In the genomic region with DNA sequence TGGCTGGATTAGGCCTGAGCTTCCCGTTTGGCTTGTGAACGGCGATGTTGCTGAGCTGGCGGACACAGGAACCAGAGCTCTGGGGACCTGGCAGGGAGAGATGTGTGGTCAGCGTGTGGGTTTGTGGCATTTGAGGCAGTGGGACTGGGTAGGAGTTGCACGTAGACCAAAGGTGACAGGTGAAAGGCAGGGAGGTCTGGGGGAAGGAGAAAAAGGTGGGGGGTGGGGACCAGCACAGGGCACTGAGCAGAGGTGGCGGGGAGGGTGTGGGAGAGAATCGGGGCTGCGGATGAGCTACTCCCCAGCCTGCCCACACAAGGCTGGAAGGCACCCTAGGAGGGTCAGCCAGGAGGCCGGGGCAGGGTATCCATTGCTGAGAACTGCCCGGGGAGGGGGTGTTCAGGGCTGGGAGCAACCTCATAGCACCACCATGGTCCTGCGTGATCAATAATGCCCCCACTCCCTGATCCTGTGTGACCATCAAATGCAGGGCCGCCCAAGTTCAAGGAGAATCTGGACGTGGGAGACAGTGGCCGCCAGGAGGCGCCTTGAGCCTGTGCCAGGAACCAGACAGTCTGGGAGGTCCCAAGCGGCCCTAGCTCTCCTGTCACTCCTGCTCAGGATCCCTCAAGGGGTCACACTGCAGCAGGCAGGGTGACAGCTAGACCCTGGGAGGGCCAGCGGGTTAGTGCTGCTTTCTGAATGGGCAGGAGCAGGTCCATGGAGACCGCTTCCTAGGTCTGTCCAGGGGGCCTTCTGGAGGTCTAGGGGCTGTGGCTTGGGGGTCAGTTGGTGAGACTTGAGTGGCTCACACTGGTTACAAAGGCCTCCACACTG, we compare ENCODE assay signal across 8 cellular contexts. TPM values are rescaled to one million over a fixed set of nuclear protein-coding genes. Genes with fewer than 3 reads are reported as not detected.
A peak's percentile ranks its signal among the peaks of the same experiment; 100 is the strongest.
DNase-seq lines count a peak whose midpoint lies in the region; ATAC-seq and TF ChIP-seq lines count a peak whose summit lies in the region.

No MANE protein-coding gene starts in this region.

- H3K4me1 ChIP-seq in right lobe of liver (no peaks in the 10 kb centered on the region), thoracic aorta (ENCODE audit: control insufficient read depth in 1 of 2, low read depth in 2 of 2) (no peaks in the 10 kb centered on the region)

- TF ChIP-seq POLR2A in right lobe of liver (IDR thresholded peaks at IDR 0.05), result no peak

- intact Hi-C loops in right lobe of liver (cut with DNase I), result no loop called here

- H3K4me3 ChIP-seq in right lobe of liver (no peak overlapping the region), thoracic aorta (no peak overlapping the region)

- TF ChIP-seq CTCF in right lobe of liver (IDR thresholded peaks at IDR 0.05) (peak; percentile 58 to 67 (median 62)), thoracic aorta (IDR thresholded peaks at IDR 0.05) (peak; percentile 79)

- WGBS in right lobe of liver (ENCODE audit: insufficient coverage, low coverage, low lambda C conversion rate, missing lambda C conversion rate), result 30% methylated on average over 13 of the region's 19 CpGs

- ATAC-seq in right lobe of liver (peak; percentile 53 to 67 (median 64)), thoracic aorta (ENCODE audit: insufficient number of reproducible peaks, low FRiP score, low read depth) (no peak), GM19395 (IDR thresholded peaks at IDR 0.05; ENCODE audit: unreplicated experiment) (no peak), GM18519 (IDR thresholded peaks at IDR 0.05; ENCODE audit: low FRiP score, unreplicated experiment) (no peak)

- peak overlapping the region; percentile 16 for H3K27ac ChIP-seq in KOPT-K1 (ENCODE audit: low read depth, low read length, poor library complexity, severe bottlenecking)
- no peak overlapping the region for H3K27ac ChIP-seq in right lobe of liver
- no peak overlapping the region for H3K27ac ChIP-seq in thoracic aorta

- H3K27me3 ChIP-seq in right lobe of liver (no peaks in the 10 kb centered on the region), thoracic aorta (replicated peaks; ENCODE audit: insufficient read depth) (no peaks in the 10 kb centered on the region)

- H3K9me3 ChIP-seq in KOPT-K1 (ENCODE audit: insufficient read depth, low read length, poor library complexity, severe bottlenecking) (no peaks in the 10 kb centered on the region), right lobe of liver (no peaks in the 10 kb centered on the region), thoracic aorta (no peaks in the 10 kb centered on the region)

- peak; percentile 50 for DNase-seq in DMS153 (lab: John Stamatoyannopoulos, UW)
- DNase-seq in SW480 (ENCODE audit: low spot score), result peak; percentile 68
- DNase-seq in cerebellar cortex (ENCODE audit: low spot score), result peak; percentile 69
- peak in 2 of 3 donors; percentile 66 to 69 for DNase-seq in right lobe of liver
- no peak for DNase-seq in thoracic aorta (ENCODE audit: low spot score)

- peaks cover under 1% of the 10 kb centered on the region; the same call in 1 of the 2 replicates for H3K36me3 ChIP-seq in KOPT-K1 (ENCODE audit: insufficient read depth, low read length)
- no peaks in the 10 kb centered on the region for H3K36me3 ChIP-seq in right lobe of liver
- no peaks in the 10 kb centered on the region for H3K36me3 ChIP-seq in thoracic aorta

RNA-seq across cellular contexts. Expression of a gene that starts 12.8 kb away (rescaled TPM):
- 100 to 1,000 TPM in 3 of 6 experiments, 10 to 100 TPM in 3; 46.4 to 141 (median 83.0) TPM for total RNA-seq in right lobe of liver
- 1,000 to 10,000 TPM in 1 of 2 donors, 100 to 1,000 TPM in 1; 504 to 1,102 TPM for total RNA-seq in thoracic aorta

RNA-seq across cellular contexts. Expression of a gene that starts 20.4 kb away (rescaled TPM):
- total RNA-seq in right lobe of liver, result 100 to 1,000 TPM in 1 of 6 experiments, 10 to 100 TPM in 5; 73.6 to 105 (median 79.4) TPM
- 100 to 1,000 TPM; 189 to 220 TPM for total RNA-seq in thoracic aorta

RNA-seq across cellular contexts. Expression of a gene that starts 38.6 kb away (rescaled TPM):
- total RNA-seq in right lobe of liver (not detected), thoracic aorta (not detected)

RNA-seq across cellular contexts. Expression of a gene that starts 52.5 kb away (rescaled TPM):
- total RNA-seq in right lobe of liver (10 to 100 TPM in 3 of 6 experiments, 1 to 10 TPM in 3; 3.6 to 20.2 (median 12.8) TPM), thoracic aorta (100 to 1,000 TPM; 141 to 195 TPM)

RNA-seq across cellular contexts. Expression of a gene that starts 56.0 kb away (rescaled TPM):
- total RNA-seq in right lobe of liver (not detected), thoracic aorta (not detected)

Comparison
In these comparisons a context has a peak if more than half of its experiments do, and no peak if none do; other contexts are left out.
1. ATAC-seq: peak in right lobe of liver (4 of 4); none in thoracic aorta (single experiment), GM19395 (single experiment) and GM18519 (single experiment).